ENCODE assay signal across 12 cellular contexts in the genomic region with DNA sequence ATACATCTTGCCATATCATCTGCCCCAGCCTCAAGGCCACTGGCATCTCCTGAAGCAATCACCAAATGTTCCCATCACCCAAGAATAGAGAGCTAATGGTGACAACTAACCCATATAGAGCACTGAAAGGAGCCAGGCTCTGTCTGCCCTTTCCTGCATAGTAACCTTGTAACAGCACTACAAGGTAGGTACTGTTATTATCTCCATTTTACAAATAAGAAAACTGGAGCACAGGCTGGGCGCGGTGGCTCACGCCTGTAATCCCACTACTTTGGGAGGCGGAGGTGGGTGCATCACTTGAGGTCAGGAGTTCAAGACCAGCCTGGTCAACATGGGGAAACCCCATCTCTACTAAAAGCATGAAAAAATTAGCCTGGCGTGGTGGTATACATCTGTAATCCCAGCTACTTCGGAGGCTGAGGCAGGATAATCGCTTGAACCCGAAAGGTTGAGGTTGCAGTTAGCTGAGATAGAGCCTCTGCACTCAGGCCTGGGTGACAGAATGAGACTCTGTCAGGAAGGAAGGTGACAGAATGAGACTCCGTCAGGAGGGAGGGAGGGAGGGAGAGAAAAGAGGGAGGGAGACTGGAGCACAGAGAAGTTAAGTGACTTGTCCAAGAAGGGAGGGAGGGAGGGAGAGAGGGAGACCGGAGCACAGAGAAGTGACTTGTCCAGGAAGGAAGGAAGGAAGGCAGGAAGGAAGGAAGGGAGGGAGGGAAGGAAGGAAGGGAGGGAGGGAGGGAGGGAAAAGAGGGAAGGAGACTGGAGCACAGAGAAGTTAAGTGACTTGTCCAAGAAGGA. TPM values are rescaled to one million over a fixed set of nuclear protein-coding genes. Genes with fewer than 3 reads are reported as not detected.
A peak's percentile ranks its signal among the peaks of the same experiment; 100 is the strongest.
DNase-seq lines count a peak whose midpoint lies in the region; ATAC-seq and TF ChIP-seq lines count a peak whose summit lies in the region.
"Had no signal": no experiment of that assay in that cellular context is flagged by ENCODE, and none has a peak within 500 bp of the region (broad histone marks: within the 10 kb centered on the region; RNA-seq: fewer than 3 reads in every experiment).

No MANE protein-coding gene starts in this region.

- H3K4me1 Mint-ChIP-seq in H9 = peaks cover 22 to 38% of the 10 kb centered on the region in 2 experiments
- peaks cover 20% of the 10 kb centered on the region for H3K4me1 Mint-ChIP-seq in activated T-helper 17 cell treated with anti-CD3 and anti-CD28 coated beads, Interleukin-2, amount 50 U/mL, for 72 hours

- H3K79me2 ChIP-seq in H9 (ENCODE audit: insufficient read depth, low read length) (no peaks in the 10 kb centered on the region; the same call in 1 of the 2 replicates), mesendoderm (ENCODE audit: control insufficient read depth, insufficient read depth, low read length) (peaks cover 3% of the 10 kb centered on the region)

- H2BK20ac ChIP-seq in H9 (ENCODE audit: low read depth, low read length, poor library complexity, severe bottlenecking) = no peak overlapping the region

- H3K36me3 ChIP-seq in BLaER1 (peaks cover 24% of the 10 kb centered on the region), mesendoderm (ENCODE audit: control insufficient read depth, insufficient read depth, low read length) (no peaks in the 10 kb centered on the region)

- H4K8ac ChIP-seq in H9 (replicated peaks; ENCODE audit: insufficient read length, low read depth, low read length) = no peak overlapping the region
- no peak overlapping the region for H4K8ac ChIP-seq in mesendoderm (ENCODE audit: low read depth, low read length)

- H2AK5ac ChIP-seq in H9 (ENCODE audit: insufficient read length, low read length) (no peak overlapping the region), mesendoderm (ENCODE audit: low read length) (no peak overlapping the region)

- H3K27me3 Mint-ChIP-seq in H9 (ENCODE audit: low read depth) = peaks cover 16% of the 10 kb centered on the region
- H3K27me3 Mint-ChIP-seq in activated T-helper 17 cell treated with anti-CD3 and anti-CD28 coated beads, Interleukin-2, amount 50 U/mL, for 72 hours = no peaks in the 10 kb centered on the region

- H3K23me2 ChIP-seq in H9 (ENCODE audit: insufficient read length, low read depth, low read length, poor library complexity, severe bottlenecking) = peaks cover 13% of the 10 kb centered on the region

- H3K4me2 ChIP-seq in BLaER1 (peak overlapping the region; percentile 84), H9 (ENCODE audit: insufficient read depth, insufficient read length, low read length) (peak overlapping the region; percentile 97), mesendoderm (ENCODE audit: low read length) (no peak overlapping the region)

- H4K5ac ChIP-seq in H9 (ENCODE audit: insufficient read length, low read depth, low read length) (peak overlapping the region; percentile 36), mesendoderm (ENCODE audit: low read length) (no peak overlapping the region)

- H3K27me3 ChIP-seq in BLaER1 = no peaks in the 10 kb centered on the region
- no peaks in the 10 kb centered on the region for H3K27me3 ChIP-seq in H9 (ENCODE audit: insufficient read depth, low read length)
- H3K27me3 ChIP-seq in mesendoderm (ENCODE audit: insufficient read depth, low read length, poor library complexity) = no peaks in the 10 kb centered on the region

- no peaks in the 10 kb centered on the region for H3K79me1 ChIP-seq in H9 (ENCODE audit: insufficient read depth, low read depth, low read length, poor library complexity, severe bottlenecking)
- H3K79me1 ChIP-seq in mesendoderm (ENCODE audit: low read length) = peaks cover 3% of the 10 kb centered on the region

- H3T11ph ChIP-seq in H9 (ENCODE audit: low read length) = no peak overlapping the region

- no peak overlapping the region for H2BK5ac ChIP-seq in H9 (ENCODE audit: insufficient read length, low read length)
- no peak overlapping the region for H2BK5ac ChIP-seq in mesendoderm (ENCODE audit: low read length)

- no peak overlapping the region for H3K56ac ChIP-seq in H9 (ENCODE audit: insufficient read length, low read depth, low read length)
- H3K56ac ChIP-seq in mesendoderm (ENCODE audit: low read length) = peak overlapping the region; percentile 84

- no peak overlapping the region for H3K27ac Mint-ChIP-seq in H9
- H3K27ac Mint-ChIP-seq in activated T-helper 17 cell treated with anti-CD3 and anti-CD28 coated beads, Interleukin-2, amount 50 U/mL, for 72 hours = peak overlapping the region; percentile 73

- DNase-seq in H9 (peak; percentile 42), mesendoderm (peak; percentile 80), AML-193 (lab: John Stamatoyannopoulos, UW) (no peak), RPMI8226 (no peak)
- DNase-seq: activated naive CD4-positive, alpha-beta T cell; MM.1S; NCI-H524; T1000 had no signal

- H3K9me3 Mint-ChIP-seq in H9 = no peaks in the 10 kb centered on the region
- H3K9me3 Mint-ChIP-seq in activated T-helper 17 cell treated with anti-CD3 and anti-CD28 coated beads, Interleukin-2, amount 50 U/mL, for 72 hours = no peaks in the 10 kb centered on the region

- peak overlapping the region; percentile 94 for H3K4me3 Mint-ChIP-seq in H9
- peak overlapping the region; percentile 98 for H3K4me3 Mint-ChIP-seq in activated T-helper 17 cell treated with anti-CD3 and anti-CD28 coated beads, Interleukin-2, amount 50 U/mL, for 72 hours

- H3K23ac ChIP-seq in H9 (ENCODE audit: insufficient read length, low read depth, low read length) (no peak overlapping the region), mesendoderm (ENCODE audit: low read length) (no peak overlapping the region)

- H3K14ac ChIP-seq in H9 (ENCODE audit: insufficient read depth, low read length) = no peak overlapping the region

- H3K18ac ChIP-seq in H9 (ENCODE audit: insufficient read length, low read depth, low read length) = no peak overlapping the region
- H3K18ac ChIP-seq in mesendoderm (ENCODE audit: low read length) = no peak overlapping the region

- no peak overlapping the region for H2BK12ac ChIP-seq in H9 (ENCODE audit: insufficient read length, low read depth, low read length)

- peaks cover 0 to 2% (median 0%) of the 10 kb centered on the region in 3 experiments; a peak in 1 of 7 replicates for H3K36me3 Mint-ChIP-seq in H9 (ENCODE audit: insufficient read depth in 1 of 3, low read depth in 3 of 3)
- H3K36me3 Mint-ChIP-seq in activated T-helper 17 cell treated with anti-CD3 and anti-CD28 coated beads, Interleukin-2, amount 50 U/mL, for 72 hours (ENCODE audit: low read depth) = peaks cover 21% of the 10 kb centered on the region

- H3K9me3 ChIP-seq in BLaER1 = 0 out of 2 replicates have a peak, but pooled peaks cover 3% of the 10 kb centered on the region
- no peaks in the 10 kb centered on the region for H3K9me3 ChIP-seq in H9 (ENCODE audit: control insufficient read depth, low read depth, low read length)

- no peak overlapping the region for H3K4me3 ChIP-seq in BLaER1
- H3K4me3 ChIP-seq in mesendoderm (ENCODE audit: low read length) = no peak overlapping the region

- H3K4me1 ChIP-seq in BLaER1 (peaks cover 12% of the 10 kb centered on the region), H9 (ENCODE audit: insufficient read depth, low read length) (no peaks in the 10 kb centered on the region; the same call in 1 of the 2 replicates), mesendoderm (ENCODE audit: control insufficient read depth, low read depth, low read length) (no peaks in the 10 kb centered on the region)

- TF ChIP-seq CTCF in H9 (conservative IDR thresholded peaks at IDR 0.05) = no peak

- no peak overlapping the region for H4K91ac ChIP-seq in H9 (ENCODE audit: insufficient read length, low read depth, low read length)

- ATAC-seq in activated T-helper 17 cell treated with anti-CD3 and anti-CD28 coated beads, Interleukin-2, amount 50 U/mL, for 72 hours (replicated peaks) = no peak
- ATAC-seq in GM18511 (IDR thresholded peaks at IDR 0.05; ENCODE audit: unreplicated experiment) (no peak), GM19467 (IDR thresholded peaks at IDR 0.05; ENCODE audit: unreplicated experiment) (no peak)

- WGBS in H9 (ENCODE audit: extremely low coverage, insufficient read length, low lambda C conversion rate) = no CpG with 5 or more reads among the region's 10 CpGs
- no CpG with 5 or more reads among the region's 10 CpGs for WGBS in mesendoderm (ENCODE audit: extremely low coverage, insufficient coverage, low lambda C conversion rate)

- H4K20me1 ChIP-seq in BLaER1 (peaks cover 56% of the 10 kb centered on the region), H9 (ENCODE audit: control insufficient read depth, insufficient read depth, insufficient read length) (no peaks in the 10 kb centered on the region)

- H2BK15ac ChIP-seq in H9 (ENCODE audit: low read depth, low read length) = no peak overlapping the region
- H2BK15ac ChIP-seq in mesendoderm (replicated peaks; ENCODE audit: low read depth) = no peak overlapping the region

- no peak overlapping the region for H3K4ac ChIP-seq in H9 (ENCODE audit: low read depth, low read length)
- H3K4ac ChIP-seq in mesendoderm (ENCODE audit: low read depth, low read length) = no peak overlapping the region

- H2BK120ac ChIP-seq in H9 (ENCODE audit: low read depth, low read length, poor library complexity, severe bottlenecking) = no peak overlapping the region
- H2BK120ac ChIP-seq in mesendoderm (ENCODE audit: low read depth, low read length) = no peak overlapping the region

- H3K9ac ChIP-seq in BLaER1 (no peak overlapping the region), H9 (ENCODE audit: extremely low read depth, insufficient read length, low read length) (no peak overlapping the region), mesendoderm (ENCODE audit: low read length) (no peak overlapping the region)

- H2AFZ ChIP-seq in H9 (ENCODE audit: low read length) = no peak overlapping the region

- H3K27ac ChIP-seq in BLaER1 (no peak overlapping the region), H9 (ENCODE audit: insufficient read length, low read depth, low read length) (no peak overlapping the region), mesendoderm (ENCODE audit: low read depth, low read length) (no peak overlapping the region)

RNA-seq across cellular contexts. Expression of gene SLC35F2, which starts 2.2 kb away (rescaled TPM):
- total RNA-seq in H9 (2021) = 22.7 and 24.0 TPM in 2 replicates
- 10 to 100 TPM; 16.9 to 29.2 TPM for total RNA-seq in activated T-helper 17 cell treated with anti-CD3 and anti-CD28 coated beads, Interleukin-2, amount 50 U/mL, for 72 hours
- polyA plus RNA-seq in mesendoderm (2013, experiment 1 of 2) = 14.8 TPM
- polyA plus RNA-seq in mesendoderm (2013, experiment 2 of 2) = 14.8 TPM

Comparison
In these comparisons a context has a peak if more than half of its experiments do, and no peak if none do; other contexts are left out.
1. DNase-seq: peak in H9 (single experiment) and mesendoderm (single experiment); none in AML-193 (0 of 2) and RPMI8226 (single experiment).